Comparison of ENCODE assay signal across 20 cellular contexts in genomic region chr18:79922971-79923411, GRCh38. TPM values are rescaled to one million over a fixed set of nuclear protein-coding genes. Genes with fewer than 3 reads are reported as not detected.
DNase-seq lines count a peak whose midpoint lies in the region; ATAC-seq and TF ChIP-seq lines count a peak whose summit lies in the region.
"Had no signal": no experiment of that assay in that cellular context is flagged by ENCODE, and none has a peak within 500 bp of the region (broad histone marks: within the 10 kb centered on the region; RNA-seq: fewer than 3 reads in every experiment).

No MANE protein-coding gene starts in this region.

- H2BK120ac ChIP-seq in H9 (ENCODE audit: low read depth, low read length, poor library complexity, severe bottlenecking) = no peak overlapping the region

- H3K4ac ChIP-seq in H9 (ENCODE audit: low read depth, low read length) = no peak overlapping the region

- H3K4me3 ChIP-seq in gastrocnemius medialis = no peak overlapping the region
- H3K4me3 ChIP-seq: thoracic aorta had no signal

- no peak overlapping the region for H2BK20ac ChIP-seq in H9 (ENCODE audit: low read depth, low read length, poor library complexity, severe bottlenecking)

- no peaks in the 10 kb centered on the region for H4K20me1 ChIP-seq in H9 (ENCODE audit: control insufficient read depth, insufficient read depth, insufficient read length)

- no peak overlapping the region for H3K4me3 Mint-ChIP-seq in H9
- no peak overlapping the region for H3K4me3 Mint-ChIP-seq in naive thymus-derived CD8-positive, alpha-beta T cell

- H3K4me1 Mint-ChIP-seq in H9 = peaks cover 13% of the 10 kb centered on the region in 2 experiments
- H3K4me1 Mint-ChIP-seq in naive thymus-derived CD8-positive, alpha-beta T cell = peaks cover 0 to 14% (median 3%) of the 10 kb centered on the region in 4 donors

- H2AFZ ChIP-seq in H9 (ENCODE audit: low read length) = no peak overlapping the region

- H3K27ac ChIP-seq in H9 (ENCODE audit: insufficient read length, low read depth, low read length) = no peak overlapping the region
- peak overlapping the region in 1 of 4 donors; percentile 92 for H3K27ac ChIP-seq in gastrocnemius medialis
- H3K27ac ChIP-seq: thoracic aorta had no signal

- no peak for TF ChIP-seq POLR2A in gastrocnemius medialis (IDR thresholded peaks at IDR 0.05)

- H3K4me2 ChIP-seq in H9 (ENCODE audit: insufficient read depth, insufficient read length, low read length) = no peak overlapping the region

- H3K4me1 ChIP-seq in H9 (ENCODE audit: insufficient read depth, low read length) (no peaks in the 10 kb centered on the region), gastrocnemius medialis (peaks cover 37 to 42% of the 10 kb centered on the region in 2 donors)

- no peak overlapping the region for H2BK12ac ChIP-seq in H9 (ENCODE audit: insufficient read length, low read depth, low read length)

- H3K9me3 Mint-ChIP-seq in H9 = peaks cover 7 to 10% of the 10 kb centered on the region in 2 experiments; a peak in 3 of 5 replicates
- peaks cover 0 to 2% (median 0%) of the 10 kb centered on the region in 9 donors for H3K9me3 Mint-ChIP-seq in naive thymus-derived CD8-positive, alpha-beta T cell

- H3K79me2 ChIP-seq in H9 (ENCODE audit: insufficient read depth, low read length) = no peaks in the 10 kb centered on the region

- WGBS in H9 (ENCODE audit: extremely low coverage, insufficient read length, low lambda C conversion rate) = no CpG with 5 or more reads among the region's 17 CpGs

- H4K91ac ChIP-seq in H9 (ENCODE audit: insufficient read length, low read depth, low read length) = no peak overlapping the region

- no peak overlapping the region for H3K56ac ChIP-seq in H9 (ENCODE audit: insufficient read length, low read depth, low read length)

- intact Hi-C loops in gastrocnemius medialis (cut with DNase I; ENCODE audit: low total_unique reads) = loop anchor here (10.0 kb wide), 1 partner anchor 198 kb away; no protein-coding TSS in a partner anchor

- no peaks in the 10 kb centered on the region; the same call in 1 of the 2 replicates for H3K27me3 Mint-ChIP-seq in H9 (ENCODE audit: low read depth)
- H3K27me3 Mint-ChIP-seq in naive thymus-derived CD8-positive, alpha-beta T cell = no peaks in the 10 kb centered on the region

- TF ChIP-seq CTCF in H9 (conservative IDR thresholded peaks at IDR 0.05) = no peak
- TF ChIP-seq CTCF in gastrocnemius medialis (IDR thresholded peaks at IDR 0.05 in 4 of 5, conservative IDR thresholded peaks at IDR 0.05 in 1 of 5) = no peak

- H3K14ac ChIP-seq in H9 (ENCODE audit: insufficient read depth, low read length) = no peak overlapping the region

- H3T11ph ChIP-seq in H9 (ENCODE audit: low read length) = no peak overlapping the region

- no peaks in the 10 kb centered on the region for H3K79me1 ChIP-seq in H9 (ENCODE audit: insufficient read depth, low read depth, low read length, poor library complexity, severe bottlenecking)

- POLR2A ChIA-PET in naive thymus-derived CD8-positive, alpha-beta T cell (lab: Charles Lee) = no interaction called here

- H2BK15ac ChIP-seq in H9 (ENCODE audit: low read depth, low read length) = no peak overlapping the region

- no peak overlapping the region for H4K8ac ChIP-seq in H9 (replicated peaks; ENCODE audit: insufficient read length, low read depth, low read length)

- no peak overlapping the region for H4K5ac ChIP-seq in H9 (ENCODE audit: insufficient read length, low read depth, low read length)

- peaks cover 2 to 15% (median 7%) of the 10 kb centered on the region in 3 experiments; a peak in 4 of 7 replicates for H3K36me3 Mint-ChIP-seq in H9 (ENCODE audit: insufficient read depth in 1 of 3, low read depth in 3 of 3)
- H3K36me3 Mint-ChIP-seq in naive thymus-derived CD8-positive, alpha-beta T cell = peaks cover 0 to 28% (median 23%) of the 10 kb centered on the region in 3 donors

- no peak overlapping the region for H3K23ac ChIP-seq in H9 (ENCODE audit: insufficient read length, low read depth, low read length)

- H3K27me3 ChIP-seq in H9 (ENCODE audit: insufficient read depth, low read length) (no peaks in the 10 kb centered on the region), gastrocnemius medialis (no peaks in the 10 kb centered on the region)

- H2BK5ac ChIP-seq in H9 (ENCODE audit: insufficient read length, low read length) = no peak overlapping the region

- H3K23me2 ChIP-seq in H9 (ENCODE audit: insufficient read length, low read depth, low read length, poor library complexity, severe bottlenecking) = no peaks in the 10 kb centered on the region

- no peak overlapping the region for H2AK5ac ChIP-seq in H9 (ENCODE audit: insufficient read length, low read length)

- no peak overlapping the region for H3K18ac ChIP-seq in H9 (ENCODE audit: insufficient read length, low read depth, low read length)

- in situ Hi-C loops in gastrocnemius medialis (cut with MboI; ENCODE audit: low sequenced_read_pairs in 4 of 4) = no loop called here

- H3K36me3 ChIP-seq in gastrocnemius medialis = peaks cover 0 to 7% of the 10 kb centered on the region in 2 donors

- no peak overlapping the region for H3K27ac Mint-ChIP-seq in H9
- peak overlapping the region in 1 of 10 donors; percentile 81 for H3K27ac Mint-ChIP-seq in naive thymus-derived CD8-positive, alpha-beta T cell

- H3K9ac ChIP-seq in H9 (ENCODE audit: extremely low read depth, insufficient read length, low read length) = no peak overlapping the region

- ATAC-seq in left lobe of liver (peak; percentile 6), gastrocnemius medialis (no peak)
- ATAC-seq in naive thymus-derived CD8-positive, alpha-beta T cell = no peak

- DNase-seq in activated CD4-positive, alpha-beta T cell treated with anti-CD3 and anti-CD28 coated beads for 1 hour = peak; percentile 4
- no peak for DNase-seq in activated CD4-positive, alpha-beta T cell treated with anti-CD3 and anti-CD28 coated beads, Interleukin-2, amount 50 U/mL, for 4 hours
- peak; percentile 19 for DNase-seq in H9
- DNase-seq in left lobe of liver (ENCODE audit: low spot score) = peak; percentile 42
- peak; percentile 2 to 10 for DNase-seq in gastrocnemius medialis
- no peak for DNase-seq in T-helper 9 cell
- DNase-seq in naive thymus-derived CD8-positive, alpha-beta T cell = no peak
- DNase-seq in Ammon's horn (ENCODE audit: low spot score) = no peak
- DNase-seq: 8988T; activated CD4-positive, alpha-beta T cell treated with anti-CD3 and anti-CD28 coated beads for 4 hours; cortex of kidney; GF-D8; glutamatergic neuron; IMR-90; NCI-H1105; NCI-H2081; SHP77; SW 1271 had no signal

- no peaks in the 10 kb centered on the region for H3K9me3 ChIP-seq in H9 (ENCODE audit: control insufficient read depth, low read depth, low read length)
- no peaks in the 10 kb centered on the region for H3K9me3 ChIP-seq in gastrocnemius medialis
- H3K9me3 ChIP-seq: thoracic aorta had no signal

RNA-seq across cellular contexts. Expression of gene SLC66A2, which starts 28.5 kb away (rescaled TPM):
- 10.3 and 13.0 TPM in 2 replicates for total RNA-seq in H9 (2021)
- total RNA-seq in left lobe of liver = 140 TPM
- 100 to 1,000 TPM in 2 of 4 donors, 10 to 100 TPM in 2; 43.3 to 121 (median 107) TPM for total RNA-seq in gastrocnemius medialis
- 10 to 100 TPM; 31.8 to 38.7 TPM for total RNA-seq in naive thymus-derived CD8-positive, alpha-beta T cell
- polyA plus RNA-seq in naive thymus-derived CD8-positive, alpha-beta T cell = 10 to 100 TPM; 14.1 to 22.0 (median 19.4) TPM

RNA-seq across cellular contexts. Expression of gene HSBP1L1, which starts 41.5 kb away (rescaled TPM):
- total RNA-seq in H9 (2021) = 0.46 TPM in 1 of 2 replicates, not detected in the other
- total RNA-seq in left lobe of liver = 20.2 TPM
- total RNA-seq in gastrocnemius medialis = 10 to 100 TPM in 1 of 4 donors, 1 to 10 TPM in 2, under 1 TPM in 1; 0.94 to 13.4 (median 6.9) TPM
- total RNA-seq in naive thymus-derived CD8-positive, alpha-beta T cell = 10 to 100 TPM; 51.0 to 54.5 TPM
- 10 to 100 TPM; 11.2 to 24.5 (median 16.0) TPM for polyA plus RNA-seq in naive thymus-derived CD8-positive, alpha-beta T cell
- total RNA-seq: OCI-LY7 had no signal

Comparison
In these comparisons a context has a peak if more than half of its experiments do, and no peak if none do; other contexts are left out.
1. DNase-seq: peak in activated CD4-positive, alpha-beta T cell treated with anti-CD3 and anti-CD28 coated beads for 1 hour (single experiment), H9 (single experiment), left lobe of liver (single experiment) and gastrocnemius medialis (2 of 2); none in activated CD4-positive, alpha-beta T cell treated with anti-CD3 and anti-CD28 coated beads, Interleukin-2, amount 50 U/mL, for 4 hours (0 of 2), T-helper 9 cell (single experiment), naive thymus-derived CD8-positive, alpha-beta T cell (0 of 10) and Ammon's horn (single experiment).